8 cellular contexts compared by ENCODE assay signal in the genomic region with DNA sequence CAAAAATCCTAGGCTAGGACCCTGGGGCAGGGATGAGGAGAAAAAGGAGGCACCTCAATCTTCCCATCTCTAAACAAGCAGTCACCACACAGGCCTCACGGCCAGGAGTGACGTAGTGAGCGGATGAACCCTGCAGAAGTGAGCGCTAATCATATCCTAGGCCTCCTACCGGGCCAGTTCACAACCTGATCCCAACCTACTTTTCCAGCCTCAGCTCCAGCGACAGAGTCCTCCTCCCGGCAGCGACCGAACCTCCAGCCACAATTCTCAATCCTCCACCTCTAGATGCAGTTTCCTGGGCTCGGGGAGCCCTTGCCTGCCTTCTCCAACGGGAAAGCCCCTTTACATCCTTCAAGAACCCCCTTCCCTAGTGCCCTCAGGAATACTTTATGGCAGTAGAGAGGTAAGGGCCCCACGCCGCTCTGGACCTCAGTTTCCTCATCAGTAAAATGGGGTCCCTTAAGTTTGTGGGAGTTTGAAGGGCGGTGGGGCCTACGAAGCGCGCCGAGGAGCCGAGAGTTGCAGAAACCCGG. TPM values are rescaled to one million over a fixed set of nuclear protein-coding genes. Genes with fewer than 3 reads are reported as not detected.
A peak's percentile ranks its signal among the peaks of the same experiment; 100 is the strongest.
DNase-seq lines count a peak whose midpoint lies in the region; ATAC-seq and TF ChIP-seq lines count a peak whose summit lies in the region.

No MANE protein-coding gene starts in this region.

- peaks cover 7% of the 10 kb centered on the region for H3K36me3 Mint-ChIP-seq in CD4-positive, CD25-positive, alpha-beta regulatory T cell

- peak in 1 of 3 donors; percentile 58 for DNase-seq in CD4-positive, CD25-positive, alpha-beta regulatory T cell
- DNase-seq in HAP-1 (ENCODE audit: low spot score in 2 of 2) = no peak
- DNase-seq in RWPE1 (ENCODE audit: low spot score) = peak; percentile 33
- peak in 4 of 10 donors; percentile 32 to 54 (median 40) for DNase-seq in dorsolateral prefrontal cortex
- no peak for DNase-seq in hippocampal formation (lab: John Stamatoyannopoulos, UW)

- WGBS in urinary bladder = 1% methylated on average over 20 of the region's 20 CpGs

- TF ChIP-seq CTCF in RWPE1 (conservative IDR thresholded peaks at IDR 0.05; ENCODE audit: low read depth) = no peak
- TF ChIP-seq CTCF in dorsolateral prefrontal cortex (IDR thresholded peaks at IDR 0.05 in 54 of 56, conservative IDR thresholded peaks at IDR 0.05 in 2 of 56; ENCODE audit: low read depth in 1 of 56, partially characterized antibody in 56 of 56) = no peak

- H3K4me3 ChIP-seq in CD4-positive, CD25-positive, alpha-beta regulatory T cell (ENCODE audit: low read depth, low read length) = peak overlapping the region; percentile 81
- peak overlapping the region; percentile 92 for H3K4me3 ChIP-seq in HAP-1
- H3K4me3 ChIP-seq in dorsolateral prefrontal cortex = peak overlapping the region; percentile 74 to 99 (median 95)
- peak overlapping the region; percentile 66 to 100 for H3K4me3 ChIP-seq in muscle layer of colon (ENCODE audit: low read depth in 1 of 2, low read length in 2 of 2)
- peak overlapping the region; percentile 92 for H3K4me3 ChIP-seq in urinary bladder (ENCODE audit: low read depth, low read length)

- H3K27me3 ChIP-seq in CD4-positive, CD25-positive, alpha-beta regulatory T cell (ENCODE audit: control insufficient read depth, insufficient read depth, low read length) = no peaks in the 10 kb centered on the region
- no peaks in the 10 kb centered on the region for H3K27me3 ChIP-seq in HAP-1 (ENCODE audit: low read depth)
- H3K27me3 ChIP-seq in dorsolateral prefrontal cortex = no peaks in the 10 kb centered on the region
- H3K27me3 ChIP-seq in muscle layer of colon (ENCODE audit: control insufficient read depth in 1 of 2, insufficient read depth in 2 of 2, low read length in 2 of 2) = no peaks in the 10 kb centered on the region

- peaks cover 4% of the 10 kb centered on the region for H3K27me3 Mint-ChIP-seq in CD4-positive, CD25-positive, alpha-beta regulatory T cell

- peak overlapping the region; percentile 47 for H3K9ac ChIP-seq in muscle layer of colon (ENCODE audit: low read length)

- intact Hi-C loops in dorsolateral prefrontal cortex (cut with DNase I) = loop anchor here (1.0 to 10.0 kb wide), 5 partner anchors 39 to 382 kb away; a partner anchor contains a TSS

- H3K9me3 ChIP-seq in CD4-positive, CD25-positive, alpha-beta regulatory T cell (ENCODE audit: control insufficient read depth in 2 of 2, low read length in 2 of 2) = no peaks in the 10 kb centered on the region
- H3K9me3 ChIP-seq in HAP-1 = no peaks in the 10 kb centered on the region
- no peaks in the 10 kb centered on the region for H3K9me3 ChIP-seq in muscle layer of colon (ENCODE audit: low read length)

- H3K4me1 Mint-ChIP-seq in CD4-positive, CD25-positive, alpha-beta regulatory T cell = peaks cover 5 to 49% (median 36%) of the 10 kb centered on the region in 4 donors

- no peak for ATAC-seq in CD4-positive, CD25-positive, alpha-beta regulatory T cell (ENCODE audit: low read depth in 2 of 2)
- ATAC-seq in GM18511 (IDR thresholded peaks at IDR 0.05; ENCODE audit: unreplicated experiment) = no peak

- CTCF ChIA-PET in RWPE1 (lab: Yijun Ruan, JAX) = interaction anchor here (0.8 to 2.0 kb wide), 2 partner anchors 87 kb away, joined by 5 to 10 read pairs; a partner anchor contains a TSS

- H3K27ac Mint-ChIP-seq in CD4-positive, CD25-positive, alpha-beta regulatory T cell = peak overlapping the region; percentile 85 to 98 (median 95)

- no peaks in the 10 kb centered on the region for H3K9me3 Mint-ChIP-seq in CD4-positive, CD25-positive, alpha-beta regulatory T cell

- POLR2A ChIA-PET in RWPE1 (lab: Yijun Ruan, JAX; ENCODE audit: low non-redundant PET) = interaction anchor here (0.7 kb wide), 1 partner anchor 181 kb away, joined by 3 read pairs; no protein-coding TSS in a partner anchor

- in situ Hi-C loops in HAP-1 (cut with MboI; ENCODE audit: low sequenced_read_pairs) = no loop called here

- peaks cover 14% of the 10 kb centered on the region for H3K36me3 ChIP-seq in CD4-positive, CD25-positive, alpha-beta regulatory T cell (ENCODE audit: control insufficient read depth, insufficient read depth, low read length)
- H3K36me3 ChIP-seq in HAP-1 (replicated peaks) = peaks cover 12% of the 10 kb centered on the region
- H3K36me3 ChIP-seq in muscle layer of colon (ENCODE audit: insufficient read depth, low read length) = peaks cover 14% of the 10 kb centered on the region
- H3K36me3 ChIP-seq in urinary bladder (ENCODE audit: insufficient read depth) = no peaks in the 10 kb centered on the region

- peak overlapping the region; percentile 90 to 98 (median 98) for H3K4me3 Mint-ChIP-seq in CD4-positive, CD25-positive, alpha-beta regulatory T cell

- peaks cover 30% of the 10 kb centered on the region for H3K4me1 ChIP-seq in CD4-positive, CD25-positive, alpha-beta regulatory T cell (ENCODE audit: control insufficient read depth, insufficient read depth, low read length, poor library complexity, severe bottlenecking)
- H3K4me1 ChIP-seq in HAP-1 = peaks cover 7% of the 10 kb centered on the region; the same call in 1 of the 2 replicates
- peaks cover 19% of the 10 kb centered on the region for H3K4me1 ChIP-seq in muscle layer of colon (ENCODE audit: insufficient read depth, low read length)
- H3K4me1 ChIP-seq in urinary bladder (ENCODE audit: insufficient read depth) = no peaks in the 10 kb centered on the region

- H3K27ac ChIP-seq in CD4-positive, CD25-positive, alpha-beta regulatory T cell (ENCODE audit: insufficient read depth, low read length, poor library complexity, severe bottlenecking) = peak overlapping the region; percentile 96
- H3K27ac ChIP-seq in RWPE1 = peak overlapping the region; percentile 93
- peak overlapping the region; percentile 19 to 98 (median 95) for H3K27ac ChIP-seq in dorsolateral prefrontal cortex
- peak overlapping the region; percentile 96 for H3K27ac ChIP-seq in muscle layer of colon (ENCODE audit: low read depth, low read length)
- no peak overlapping the region for H3K27ac ChIP-seq in urinary bladder (ENCODE audit: low read depth)

RNA-seq across cellular contexts. Expression of a gene that starts 1.4 kb away (rescaled TPM):
- 16.8 TPM for total RNA-seq in CD4-positive, CD25-positive, alpha-beta regulatory T cell
- polyA plus RNA-seq in CD4-positive, CD25-positive, alpha-beta regulatory T cell = 10 to 100 TPM in 1 of 4 donors, 1 to 10 TPM in 3; 6.4 to 15.8 (median 7.6) TPM
- total RNA-seq in dorsolateral prefrontal cortex (10 to 100 TPM in 110 of 120 experiments, 1 to 10 TPM in 10; 7.9 to 24.5 (median 12.5) TPM), urinary bladder (4.5 TPM)
- polyA plus RNA-seq in urinary bladder = 10.7 TPM

RNA-seq across cellular contexts. Expression of a gene that starts 1.6 kb away (rescaled TPM):
- 23.4 TPM for total RNA-seq in CD4-positive, CD25-positive, alpha-beta regulatory T cell
- 1 to 10 TPM; 2.2 to 5.5 (median 3.4) TPM for polyA plus RNA-seq in CD4-positive, CD25-positive, alpha-beta regulatory T cell
- total RNA-seq in dorsolateral prefrontal cortex (10 to 100 TPM; 11.2 to 24.3 (median 16.7) TPM), urinary bladder (9.4 TPM)
- polyA plus RNA-seq in urinary bladder = 11.5 TPM

RNA-seq across cellular contexts. Expression of a gene that starts 16.1 kb away (rescaled TPM):
- 8.2 TPM for total RNA-seq in CD4-positive, CD25-positive, alpha-beta regulatory T cell
- 1 to 10 TPM in 1 of 4 donors, under 1 TPM in 3; 0.41 to 1.7 (median 0.59) TPM for polyA plus RNA-seq in CD4-positive, CD25-positive, alpha-beta regulatory T cell
- total RNA-seq in dorsolateral prefrontal cortex (10 to 100 TPM in 4 of 120 experiments, 1 to 10 TPM in 116; 2.2 to 12.6 (median 5.5) TPM), urinary bladder (1.1 TPM)
- polyA plus RNA-seq in urinary bladder = 4.7 TPM

RNA-seq across cellular contexts. Expression of a gene that starts 22.0 kb away (rescaled TPM):
- 38.1 TPM for total RNA-seq in CD4-positive, CD25-positive, alpha-beta regulatory T cell
- polyA plus RNA-seq in CD4-positive, CD25-positive, alpha-beta regulatory T cell = 100 to 1,000 TPM in 3 of 4 donors, 10 to 100 TPM in 1; 97.8 to 113 (median 105) TPM
- total RNA-seq in dorsolateral prefrontal cortex (10 to 100 TPM; 23.4 to 53.8 (median 37.0) TPM), urinary bladder (43.8 TPM)
- 210 TPM for polyA plus RNA-seq in urinary bladder

RNA-seq across cellular contexts. Expression of a gene that starts 35.6 kb away (rescaled TPM):
- total RNA-seq in CD4-positive, CD25-positive, alpha-beta regulatory T cell = 8.2 TPM
- polyA plus RNA-seq in CD4-positive, CD25-positive, alpha-beta regulatory T cell = 10 to 100 TPM; 19.5 to 24.7 (median 23.5) TPM
- total RNA-seq in dorsolateral prefrontal cortex (10 to 100 TPM; 27.7 to 57.4 (median 35.6) TPM), urinary bladder (10.4 TPM)
- polyA plus RNA-seq in urinary bladder = 56.0 TPM
